ENCODE assay signal across 20 cellular contexts in genomic region chr17:76378548-76379274, GRCh38. TPM values are rescaled to one million over a fixed set of nuclear protein-coding genes. Genes with fewer than 3 reads are reported as not detected.
DNase-seq lines count a peak whose midpoint lies in the region; ATAC-seq and TF ChIP-seq lines count a peak whose summit lies in the region.
"Had no signal": no experiment of that assay in that cellular context is flagged by ENCODE, and none has a peak within 500 bp of the region (broad histone marks: within the 10 kb centered on the region; RNA-seq: fewer than 3 reads in every experiment).

No MANE protein-coding gene starts in this region.

- no peaks in the 10 kb centered on the region for H4K20me1 ChIP-seq in Karpas-422 (ENCODE audit: insufficient read depth, low read depth, low read length)

- H3K9me2 ChIP-seq in Karpas-422 (replicated peaks; ENCODE audit: insufficient read depth, low read length) = no peaks in the 10 kb centered on the region

- H3K4me3 ChIP-seq in H7 (ENCODE audit: insufficient read depth, low read depth, low read length) = no peak overlapping the region
- no peak overlapping the region for H3K4me3 ChIP-seq in Karpas-422 (ENCODE audit: low read length)
- no peak overlapping the region for H3K4me3 ChIP-seq in vagina
- H3K4me3 ChIP-seq: HAP-1 had no signal

- H3K9me3 ChIP-seq in Karpas-422 (ENCODE audit: low read length) = no peaks in the 10 kb centered on the region
- H3K9me3 ChIP-seq in vagina = no peaks in the 10 kb centered on the region
- H3K9me3 ChIP-seq: HAP-1 had no signal

- no peaks in the 10 kb centered on the region for H3K36me3 ChIP-seq in H7 (replicated peaks; ENCODE audit: control insufficient read depth, insufficient read depth, low read length)
- H3K36me3 ChIP-seq in Karpas-422 (ENCODE audit: insufficient read depth, low read length) = no peaks in the 10 kb centered on the region
- H3K36me3 ChIP-seq in vagina = no peaks in the 10 kb centered on the region
- H3K36me3 ChIP-seq: HAP-1 had no signal

- no peak overlapping the region for H3K9ac ChIP-seq in Karpas-422 (ENCODE audit: low read length)

- H3K79me2 ChIP-seq in Karpas-422 (ENCODE audit: low read length) = no peaks in the 10 kb centered on the region

- H3K4me1 ChIP-seq in Karpas-422 (ENCODE audit: low read length) = peaks cover 11% of the 10 kb centered on the region
- H3K4me1 ChIP-seq in vagina = peaks cover 43% of the 10 kb centered on the region

- no peak overlapping the region for H3K4me2 ChIP-seq in Karpas-422 (ENCODE audit: low read depth, low read length, poor library complexity, severe bottlenecking)

- no peak for ATAC-seq in stimulated activated naive B cell treated with anti-CD40 and anti-IgM and Interleukin-4, amounts not matched to agents 10 μg/mL and 1 μg/mL and 100 μg/mL, for 72 hours (replicated peaks)

- H3K27me3 Mint-ChIP-seq in nephron progenitor cell (ENCODE audit: low read depth, poor library complexity) = peaks cover 44% of the 10 kb centered on the region
- H3K27me3 Mint-ChIP-seq in stimulated activated naive B cell treated with anti-CD40 and anti-IgM and Interleukin-4, amounts not matched to agents 10 μg/mL and 1 μg/mL and 100 μg/mL, for 72 hours = peaks cover 4 to 24% of the 10 kb centered on the region in 2 donors

- no peak for TF ChIP-seq POLR2A in vagina (IDR thresholded peaks at IDR 0.05)

- TF ChIP-seq CTCF in nephron progenitor cell (IDR thresholded peaks at IDR 0.05) (no peak), vagina (IDR thresholded peaks at IDR 0.05) (no peak)

- peaks cover 8% of the 10 kb centered on the region for H3K9me3 Mint-ChIP-seq in nephron progenitor cell
- no peaks in the 10 kb centered on the region for H3K9me3 Mint-ChIP-seq in stimulated activated naive B cell treated with anti-CD40 and anti-IgM and Interleukin-4, amounts not matched to agents 10 μg/mL and 1 μg/mL and 100 μg/mL, for 72 hours
- H3K9me3 Mint-ChIP-seq: IgD-negative memory B cell had no signal

- H3K27me3 ChIP-seq in H7 (ENCODE audit: control insufficient read depth, insufficient read depth, low read length) = peaks cover 15% of the 10 kb centered on the region
- H3K27me3 ChIP-seq in Karpas-422 (ENCODE audit: low read length) = no peaks in the 10 kb centered on the region
- H3K27me3 ChIP-seq in vagina = no peaks in the 10 kb centered on the region

- DNase-seq in H7 (peak; percentile 15), Karpas-422 (peak; percentile 11), SK-N-DZ (ENCODE audit: low spot score) (peak; percentile 57), nephron progenitor cell (no peak), vagina (ENCODE audit: extremely low spot score in 2 of 2) (no peak), head of caudate nucleus (no peak)
- no peak for DNase-seq in stimulated activated naive B cell treated with anti-CD40 and anti-IgM and Interleukin-4, amounts not matched to agents 10 μg/mL and 1 μg/mL and 100 μg/mL, for 72 hours
- DNase-seq: AML-193, DND-41, MM.1S, NCI-H1092, NCI-H146, NCI-H2081, NCI-H82, OCI-M1, SIG-M5 had no signal

- no peak overlapping the region for H3K4me3 Mint-ChIP-seq in nephron progenitor cell
- no peak overlapping the region for H3K4me3 Mint-ChIP-seq in stimulated activated naive B cell treated with anti-CD40 and anti-IgM and Interleukin-4, amounts not matched to agents 10 μg/mL and 1 μg/mL and 100 μg/mL, for 72 hours

- H3K27ac ChIP-seq in Karpas-422 (ENCODE audit: low read length) (no peak overlapping the region), vagina (no peak overlapping the region)
- H3K27ac ChIP-seq: C4-2B, HL-60 had no signal

- peak overlapping the region; percentile 45 for H3K27ac Mint-ChIP-seq in nephron progenitor cell
- H3K27ac Mint-ChIP-seq in stimulated activated naive B cell treated with anti-CD40 and anti-IgM and Interleukin-4, amounts not matched to agents 10 μg/mL and 1 μg/mL and 100 μg/mL, for 72 hours = no peak overlapping the region
- H3K27ac Mint-ChIP-seq: IgD-negative memory B cell had no signal

- H2AFZ ChIP-seq in Karpas-422 (ENCODE audit: low read length) = no peak overlapping the region

- peaks cover 5% of the 10 kb centered on the region for H3K36me3 Mint-ChIP-seq in nephron progenitor cell (ENCODE audit: low read depth)
- no peaks in the 10 kb centered on the region for H3K36me3 Mint-ChIP-seq in stimulated activated naive B cell treated with anti-CD40 and anti-IgM and Interleukin-4, amounts not matched to agents 10 μg/mL and 1 μg/mL and 100 μg/mL, for 72 hours
- H3K36me3 Mint-ChIP-seq: IgD-negative memory B cell had no signal

- intact Hi-C loops in vagina (cut with DNase I) (no loop called here), head of caudate nucleus (cut with DNase I) (no loop called here)

- H3K4me1 Mint-ChIP-seq in nephron progenitor cell = peaks cover 47% of the 10 kb centered on the region
- H3K4me1 Mint-ChIP-seq in stimulated activated naive B cell treated with anti-CD40 and anti-IgM and Interleukin-4, amounts not matched to agents 10 μg/mL and 1 μg/mL and 100 μg/mL, for 72 hours = peaks cover 3 to 10% of the 10 kb centered on the region in 2 donors

RNA-seq across cellular contexts. Expression of gene SPHK1, which starts 5.7 kb away (rescaled TPM):
- total RNA-seq in H7 (2014; rRNA removed; shearing (Covaris generic)) = 1.9 and 4.8 TPM in 2 replicates
- total RNA-seq in Karpas-422 (2014; rRNA removed; shearing (Covaris generic); ENCODE audit: low replicate concordance) = 0.67 and 3.9 TPM in 2 replicates
- 3.7 and 6.7 TPM in 2 replicates for polyA plus RNA-seq in SK-N-DZ (2014; cell fraction: cytosol; rRNA removed)
- polyA plus RNA-seq in SK-N-DZ (2014; cell fraction: nucleus; rRNA removed) = 7.1 and 8.8 TPM in 2 replicates
- 11.0 TPM for total RNA-seq in vagina
- polyA plus RNA-seq: IgD-negative memory B cell had no signal

RNA-seq across cellular contexts. Expression of gene PRPSAP1, which starts 25.0 kb away (rescaled TPM):
- 51.9 and 56.8 TPM in 2 replicates for total RNA-seq in H7 (2014; rRNA removed; shearing (Covaris generic))
- total RNA-seq in Karpas-422 (2014; rRNA removed; shearing (Covaris generic); ENCODE audit: low replicate concordance) = 27.6 and 41.1 TPM in 2 replicates
- 74.2 and 95.7 TPM in 2 replicates for polyA plus RNA-seq in SK-N-DZ (2014; cell fraction: cytosol; rRNA removed)
- polyA plus RNA-seq in SK-N-DZ (2014; cell fraction: nucleus; rRNA removed) = 83.3 and 104 TPM in 2 replicates
- total RNA-seq in vagina = 92.6 TPM

Comparison
In these comparisons a context has a peak if more than half of its experiments do, and no peak if none do; other contexts are left out.
1. DNase-seq: peak in H7 (single experiment), Karpas-422 (single experiment) and SK-N-DZ (single experiment); none in nephron progenitor cell (single experiment), vagina (0 of 2), head of caudate nucleus (0 of 42) and stimulated activated naive B cell treated with anti-CD40 and anti-IgM and Interleukin-4, amounts not matched to agents 10 μg/mL and 1 μg/mL and 100 μg/mL, for 72 hours (single experiment).